In genomic region chr7:68107968-68108367, GRCh38 we compare ENCODE assay signal across 15 cellular contexts.
DNase-seq lines count a peak whose midpoint lies in the region; ATAC-seq and TF ChIP-seq lines count a peak whose summit lies in the region.
"Had no signal": no experiment of that assay in that cellular context is flagged by ENCODE, and none has a peak within 500 bp of the region (broad histone marks: within the 10 kb centered on the region; RNA-seq: fewer than 3 reads in every experiment).

No MANE protein-coding gene starts in this region.

- peak overlapping the region; percentile 8; the same call in 1 of the 2 replicates for H3K4me2 ChIP-seq in MM.1S (ENCODE audit: low read depth, low read length)

- no peak overlapping the region for H3K4me3 ChIP-seq in MM.1S (ENCODE audit: low read length)
- H3K4me3 ChIP-seq in adipocyte (ENCODE audit: low read length): no peak overlapping the region
- H3K4me3 ChIP-seq: MG63, SJCRH30 had no signal

- H3K36me3 ChIP-seq in MM.1S (replicated peaks; ENCODE audit: insufficient read depth, low read length): no peaks in the 10 kb centered on the region
- H3K36me3 ChIP-seq in adipocyte (ENCODE audit: control insufficient read depth, insufficient read depth, low read length, severe bottlenecking): no peaks in the 10 kb centered on the region
- H3K36me3 ChIP-seq: MG63, SJCRH30 had no signal

- no peak for ATAC-seq in GM21390 (IDR thresholded peaks at IDR 0.05; ENCODE audit: unreplicated experiment)

- no peaks in the 10 kb centered on the region for H3K9me3 ChIP-seq in MM.1S (replicated peaks; ENCODE audit: insufficient read depth, low read length)
- H3K9me3 ChIP-seq in adipocyte (ENCODE audit: control insufficient read depth, low read length): no peaks in the 10 kb centered on the region
- H3K9me3 ChIP-seq: MG63, SJCRH30 had no signal

- H3K4me1 ChIP-seq in MM.1S (ENCODE audit: low read length): peaks cover 15% of the 10 kb centered on the region
- H3K4me1 ChIP-seq in adipocyte (ENCODE audit: control insufficient read depth, insufficient read depth, low read length): no peaks in the 10 kb centered on the region
- H3K4me1 ChIP-seq: SJCRH30 had no signal

- no peaks in the 10 kb centered on the region for H3F3A ChIP-seq in MM.1S (ENCODE audit: insufficient read depth, low read length)

- H3K27me3 ChIP-seq in MM.1S (replicated peaks; ENCODE audit: insufficient read depth, low read length): no peaks in the 10 kb centered on the region
- peaks cover 12% of the 10 kb centered on the region for H3K27me3 ChIP-seq in adipocyte (replicated peaks; ENCODE audit: control insufficient read depth, insufficient read depth, low read length)
- H3K27me3 ChIP-seq: MG63 had no signal

- peak overlapping the region; percentile 57; the same call in 1 of the 2 replicates for H3K27ac ChIP-seq in MM.1S (ENCODE audit: low read length)
- H3K27ac ChIP-seq: SJCRH30 had no signal

- H3K9me2 ChIP-seq in MM.1S (replicated peaks; ENCODE audit: insufficient read depth, low read length): no peaks in the 10 kb centered on the region

- H2AFZ ChIP-seq in MM.1S (ENCODE audit: low read length): no peak overlapping the region

- H3K79me2 ChIP-seq in MM.1S (ENCODE audit: low read length): no peaks in the 10 kb centered on the region

- H3K9ac ChIP-seq in MM.1S (ENCODE audit: low read length): no peak overlapping the region
- H3K9ac ChIP-seq in adipocyte (ENCODE audit: low read length): no peak overlapping the region

- H4K20me1 ChIP-seq in MM.1S (ENCODE audit: insufficient read depth, low read length): no peaks in the 10 kb centered on the region

- peak; percentile 16; the same call in 1 of the 2 replicates for TF ChIP-seq CTCF in MM.1S (IDR thresholded peaks at IDR 0.05; ENCODE audit: low read length)

- DNase-seq in GM03348 (ENCODE audit: low spot score) (peak; percentile 41), MM.1S (peak; percentile 55), adipocyte (ENCODE audit: low read depth) (peak; percentile 8), stromal cell of bone marrow (ENCODE audit: low read depth) (peak; percentile 69), T-helper 2 cell (no peak)
- DNase-seq in activated CD4-positive, alpha-beta T cell treated with anti-CD3 and anti-CD28 coated beads for 48 hours: no peak
- DNase-seq: CD4-positive, alpha-beta memory T cell; DND-41; GOT3; HFFc6; MG63; NCI-H1105 treated with DMSO at 0.1 percent for 48 hours; NCI-H2107 had no signal

Comparison
In these comparisons a context has a peak if more than half of its experiments do, and no peak if none do; other contexts are left out.
1. DNase-seq: peak in GM03348 (single experiment), MM.1S (single experiment), adipocyte (single experiment) and stromal cell of bone marrow (single experiment); none in T-helper 2 cell (0 of 5) and activated CD4-positive, alpha-beta T cell treated with anti-CD3 and anti-CD28 coated beads for 48 hours (single experiment).